1 cellular context compared by ENCODE assay signal in the genomic region with DNA sequence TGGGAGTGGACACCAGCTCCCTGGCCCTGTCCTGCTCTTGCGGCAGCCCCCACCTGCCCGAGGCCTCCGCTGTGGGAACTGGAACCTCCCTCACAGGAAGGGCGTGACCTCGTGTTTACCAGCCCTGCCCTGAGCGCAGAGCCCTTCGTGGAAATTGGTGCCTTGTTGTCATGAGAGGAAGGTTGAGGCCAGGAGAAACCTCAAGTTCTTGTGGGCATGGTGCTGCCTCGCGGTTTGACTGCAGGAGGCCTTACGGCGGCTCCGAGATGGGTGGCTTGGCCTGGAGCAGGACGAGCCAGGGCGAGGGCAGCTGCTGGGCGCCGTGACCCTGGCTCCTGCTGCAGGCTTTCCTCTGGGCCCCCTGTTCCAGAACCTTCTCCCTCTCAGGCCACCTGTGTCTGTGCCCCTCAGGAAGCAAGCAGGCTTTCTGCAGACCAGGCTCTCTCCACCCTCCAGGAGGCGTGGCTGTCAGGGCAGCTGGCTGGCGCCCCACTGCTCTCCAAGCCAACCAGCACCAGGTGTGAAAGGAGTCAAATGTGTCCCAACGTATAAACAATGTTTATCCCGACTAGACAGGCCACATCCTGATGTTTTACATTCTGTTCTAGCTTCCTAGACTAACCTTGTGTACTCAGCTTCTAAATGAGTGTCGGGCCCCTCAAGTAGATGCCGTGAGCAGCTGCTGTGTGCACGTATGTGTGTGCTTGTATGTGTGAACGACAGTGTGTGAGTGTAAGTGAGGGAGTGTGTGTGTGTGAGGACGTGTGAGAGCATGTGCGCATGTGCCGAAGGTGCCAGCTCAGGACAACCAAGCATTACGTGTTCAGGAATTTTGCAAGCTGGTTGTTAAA.
TF ChIP-seq lines count a peak whose summit lies in the region.

No MANE protein-coding gene starts in this region.

TF ChIP-seq in WTC11, 78 proteins besides CTCF, POLR2A, EP300 and RAD21 (continued from another document):
- TF ChIP-seq, protein P1, sequence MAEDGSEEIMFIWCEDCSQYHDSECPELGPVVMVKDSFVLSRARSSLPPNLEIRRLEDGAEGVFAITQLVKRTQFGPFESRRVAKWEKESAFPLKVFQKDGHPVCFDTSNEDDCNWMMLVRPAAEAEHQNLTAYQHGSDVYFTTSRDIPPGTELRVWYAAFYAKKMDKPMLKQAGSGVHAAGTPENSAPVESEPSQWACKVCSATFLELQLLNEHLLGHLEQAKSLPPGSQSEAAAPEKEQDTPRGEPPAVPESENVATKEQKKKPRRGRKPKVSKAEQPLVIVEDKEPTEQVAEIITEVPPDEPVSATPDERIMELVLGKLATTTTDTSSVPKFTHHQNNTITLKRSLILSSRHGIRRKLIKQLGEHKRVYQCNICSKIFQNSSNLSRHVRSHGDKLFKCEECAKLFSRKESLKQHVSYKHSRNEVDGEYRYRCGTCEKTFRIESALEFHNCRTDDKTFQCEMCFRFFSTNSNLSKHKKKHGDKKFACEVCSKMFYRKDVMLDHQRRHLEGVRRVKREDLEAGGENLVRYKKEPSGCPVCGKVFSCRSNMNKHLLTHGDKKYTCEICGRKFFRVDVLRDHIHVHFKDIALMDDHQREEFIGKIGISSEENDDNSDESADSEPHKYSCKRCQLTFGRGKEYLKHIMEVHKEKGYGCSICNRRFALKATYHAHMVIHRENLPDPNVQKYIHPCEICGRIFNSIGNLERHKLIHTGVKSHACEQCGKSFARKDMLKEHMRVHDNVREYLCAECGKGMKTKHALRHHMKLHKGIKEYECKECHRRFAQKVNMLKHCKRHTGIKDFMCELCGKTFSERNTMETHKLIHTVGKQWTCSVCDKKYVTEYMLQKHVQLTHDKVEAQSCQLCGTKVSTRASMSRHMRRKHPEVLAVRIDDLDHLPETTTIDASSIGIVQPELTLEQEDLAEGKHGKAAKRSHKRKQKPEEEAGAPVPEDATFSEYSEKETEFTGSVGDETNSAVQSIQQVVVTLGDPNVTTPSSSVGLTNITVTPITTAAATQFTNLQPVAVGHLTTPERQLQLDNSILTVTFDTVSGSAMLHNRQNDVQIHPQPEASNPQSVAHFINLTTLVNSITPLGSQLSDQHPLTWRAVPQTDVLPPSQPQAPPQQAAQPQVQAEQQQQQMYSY (CRISPR knock-in tag; IDR thresholded peaks at IDR 0.05) = no peak
- TF ChIP-seq FOXJ3 (CRISPR knock-in tag; IDR thresholded peaks at IDR 0.05; ENCODE audit: borderline replicate concordance) = no peak
